2 cellular contexts compared by ENCODE assay signal in the genomic region with DNA sequence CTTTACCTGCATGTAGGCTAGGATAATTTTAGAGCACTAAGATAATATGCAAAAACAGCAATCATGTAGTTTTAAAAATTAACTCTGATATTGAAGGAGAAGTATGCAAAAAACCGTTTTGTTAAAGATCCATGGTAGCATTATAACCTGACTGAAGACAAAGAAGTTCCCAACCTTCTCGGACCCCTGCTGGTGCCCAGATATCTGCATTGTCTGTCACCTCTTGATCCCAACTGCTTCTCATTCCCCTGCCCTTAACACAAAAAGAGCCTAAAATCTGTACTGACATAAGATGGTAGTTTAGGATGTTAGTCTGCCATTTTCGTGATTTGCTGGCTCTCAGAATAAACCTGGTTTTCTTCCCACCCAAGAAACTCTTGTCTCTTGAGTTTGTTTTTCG.
TF ChIP-seq lines count a peak whose summit lies in the region.

No MANE protein-coding gene starts in this region.

TF ChIP-seq in GM23338, 12 proteins besides CTCF, POLR2A, EP300 and RAD21 (continues in another document):
- TF ChIP-seq POLR2AphosphoS5 (IDR thresholded peaks at IDR 0.05; ENCODE audit: low read depth) (no peak), ZNF114 (CRISPR knock-in tag; IDR thresholded peaks at IDR 0.05) (no peak), EZH2phosphoT487 (IDR thresholded peaks at IDR 0.05; ENCODE audit: unreplicated experiment) (no peak), NANOG (IDR thresholded peaks at IDR 0.05; ENCODE audit: borderline replicate concordance) (no peak), REST (IDR thresholded peaks at IDR 0.05; ENCODE audit: unreplicated experiment) (no peak), CREB1 (CRISPR knock-in tag; IDR thresholded peaks at IDR 0.05; ENCODE audit: low read depth) (no peak), JUNB (IDR thresholded peaks at IDR 0.05; ENCODE audit: unreplicated experiment) (no peak), EZH2 (IDR thresholded peaks at IDR 0.05; ENCODE audit: low read depth, unreplicated experiment) (no peak), ZNF462 (CRISPR knock-in tag; IDR thresholded peaks at IDR 0.05) (no peak)
- TF ChIP-seq, protein P1, sequence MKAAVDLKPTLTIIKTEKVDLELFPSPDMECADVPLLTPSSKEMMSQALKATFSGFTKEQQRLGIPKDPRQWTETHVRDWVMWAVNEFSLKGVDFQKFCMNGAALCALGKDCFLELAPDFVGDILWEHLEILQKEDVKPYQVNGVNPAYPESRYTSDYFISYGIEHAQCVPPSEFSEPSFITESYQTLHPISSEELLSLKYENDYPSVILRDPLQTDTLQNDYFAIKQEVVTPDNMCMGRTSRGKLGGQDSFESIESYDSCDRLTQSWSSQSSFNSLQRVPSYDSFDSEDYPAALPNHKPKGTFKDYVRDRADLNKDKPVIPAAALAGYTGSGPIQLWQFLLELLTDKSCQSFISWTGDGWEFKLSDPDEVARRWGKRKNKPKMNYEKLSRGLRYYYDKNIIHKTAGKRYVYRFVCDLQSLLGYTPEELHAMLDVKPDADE (IDR thresholded peaks at IDR 0.05) = no peak

TF ChIP-seq in H1, 55 proteins besides CTCF, POLR2A, EP300 and RAD21:
- no peak for TF ChIP-seq SIX5 (IDR thresholded peaks at IDR 0.05; ENCODE audit: low read depth, low read length)
- no peak for TF ChIP-seq MAFK (IDR thresholded peaks at IDR 0.05; ENCODE audit: low read depth, low read length)
- TF ChIP-seq RNF2 (IDR thresholded peaks at IDR 0.05; ENCODE audit: borderline replicate concordance, low read depth, low read length, missing control alignments, poor library complexity, severe bottlenecking) = no peak
- no peak for TF ChIP-seq YY1 (IDR thresholded peaks at IDR 0.05; ENCODE audit: low read depth, low read length)
- no peak for TF ChIP-seq SP4 (IDR thresholded peaks at IDR 0.05; ENCODE audit: low read length)
- TF ChIP-seq CHD7 (IDR thresholded peaks at IDR 0.05; ENCODE audit: insufficient replicate concordance, low read length) = no peak
- no peak for TF ChIP-seq RBBP5 (IDR thresholded peaks at IDR 0.05; ENCODE audit: borderline replicate concordance, low read depth, low read length)
